Comparison of ENCODE assay signal across 13 cellular contexts in genomic region chr3:139893963-139894637, GRCh38. TPM values are rescaled to one million over a fixed set of nuclear protein-coding genes. Genes with fewer than 3 reads are reported as not detected.
"Had no signal": no experiment of that assay in that cellular context is flagged by ENCODE, and none has a peak within 500 bp of the region (broad histone marks: within the 10 kb centered on the region; RNA-seq: fewer than 3 reads in every experiment).

No MANE protein-coding gene starts in this region.

- H3K4me3 ChIP-seq: tibial artery had no signal

- H3K27me3 Mint-ChIP-seq: activated B cell treated with CpG ODN at 0.5 μM for 24 hours; activated CD4-positive, alpha-beta T cell treated with anti-CD3 and anti-CD28 coated beads, Interleukin-2, amount 10 ng/mL, durations not matched to agents 24 days and 14 days; activated T-helper 17 cell treated with anti-CD3 and anti-CD28 coated beads, Interleukin-2, amount 50 U/mL, for 72 hours; memory B cell; natural killer cell treated with Interleukin-12 subunit alpha and Interleukin-12 subunit beta and Interleukin-15 and Interleukin-18, amount 100 ng/mL, for 72 hours; stimulated activated naive CD8-positive, alpha-beta T cell treated with anti-CD3 and anti-CD28 coated beads, Interleukin-15, amount 100 ng/mL, for 72 hours had no signal

- H3K4me3 Mint-ChIP-seq: activated B cell treated with CpG ODN at 0.5 μM for 24 hours; activated CD4-positive, alpha-beta T cell treated with anti-CD3 and anti-CD28 coated beads, Interleukin-2, amount 10 ng/mL, durations not matched to agents 24 days and 14 days; activated naive CD4-positive, alpha-beta T cell treated with anti-CD3 and anti-CD28 coated beads for 36 hours; activated T-helper 17 cell treated with anti-CD3 and anti-CD28 coated beads, Interleukin-2, amount 50 U/mL, for 72 hours; memory B cell; natural killer cell treated with Interleukin-12 subunit alpha and Interleukin-12 subunit beta and Interleukin-15 and Interleukin-18, amount 100 ng/mL, for 72 hours; stimulated activated naive CD8-positive, alpha-beta T cell treated with anti-CD3 and anti-CD28 coated beads, Interleukin-15, amount 100 ng/mL, for 72 hours; T-helper 1 cell treated with Interleukin-12 subunit alpha and Interleukin-12 subunit beta and Interleukin-4 antibody, amounts not matched to agents 30 μg/mL and 1 μg/mL, for 36 hours had no signal

- H3K9me3 ChIP-seq: tibial artery had no signal

- DNase-seq: activated B cell treated with CpG ODN at 0.5 μM for 24 hours; activated CD4-positive, alpha-beta T cell treated with anti-CD3 and anti-CD28 coated beads, Interleukin-2, amount 10 ng/mL, durations not matched to agents 24 days and 14 days; activated CD8-positive, alpha-beta memory T cell treated with anti-CD3 and anti-CD28 coated beads for 24 hours; activated naive CD4-positive, alpha-beta T cell treated with anti-CD3 and anti-CD28 coated beads for 36 hours; central memory CD4-positive, alpha-beta T cell; left colon; stimulated activated CD4-positive, alpha-beta T cell treated with anti-CD3 and anti-CD28 coated beads, Interleukin-4, amount 100 ng/mL, for 1 hour; stimulated activated naive CD8-positive, alpha-beta T cell treated with anti-CD3 and anti-CD28 coated beads, Interleukin-15, amount 100 ng/mL, for 72 hours had no signal

- H3K9me3 Mint-ChIP-seq: activated B cell treated with CpG ODN at 0.5 μM for 24 hours; activated CD4-positive, alpha-beta T cell treated with anti-CD3 and anti-CD28 coated beads, Interleukin-2, amount 10 ng/mL, durations not matched to agents 24 days and 14 days; activated naive CD4-positive, alpha-beta T cell treated with anti-CD3 and anti-CD28 coated beads for 36 hours; activated T-helper 17 cell treated with anti-CD3 and anti-CD28 coated beads, Interleukin-2, amount 50 U/mL, for 72 hours; memory B cell; natural killer cell treated with Interleukin-12 subunit alpha and Interleukin-12 subunit beta and Interleukin-15 and Interleukin-18, amount 100 ng/mL, for 72 hours; stimulated activated naive CD8-positive, alpha-beta T cell treated with anti-CD3 and anti-CD28 coated beads, Interleukin-15, amount 100 ng/mL, for 72 hours; T-helper 1 cell treated with Interleukin-12 subunit alpha and Interleukin-12 subunit beta and Interleukin-4 antibody, amounts not matched to agents 30 μg/mL and 1 μg/mL, for 36 hours had no signal

- H3K27ac Mint-ChIP-seq: activated B cell treated with CpG ODN at 0.5 μM for 24 hours; activated CD4-positive, alpha-beta T cell treated with anti-CD3 and anti-CD28 coated beads, Interleukin-2, amount 10 ng/mL, durations not matched to agents 24 days and 14 days; activated naive CD4-positive, alpha-beta T cell treated with anti-CD3 and anti-CD28 coated beads for 36 hours; activated T-helper 17 cell treated with anti-CD3 and anti-CD28 coated beads, Interleukin-2, amount 50 U/mL, for 72 hours; memory B cell; natural killer cell treated with Interleukin-12 subunit alpha and Interleukin-12 subunit beta and Interleukin-15 and Interleukin-18, amount 100 ng/mL, for 72 hours; stimulated activated naive CD8-positive, alpha-beta T cell treated with anti-CD3 and anti-CD28 coated beads, Interleukin-15, amount 100 ng/mL, for 72 hours; T-helper 1 cell treated with Interleukin-12 subunit alpha and Interleukin-12 subunit beta and Interleukin-4 antibody, amounts not matched to agents 30 μg/mL and 1 μg/mL, for 36 hours had no signal

- ATAC-seq: activated T-helper 17 cell treated with anti-CD3 and anti-CD28 coated beads, Interleukin-2, amount 50 U/mL, for 72 hours; left colon; stimulated activated naive CD8-positive, alpha-beta T cell treated with anti-CD3 and anti-CD28 coated beads, Interleukin-15, amount 100 ng/mL, for 72 hours had no signal

- H3K4me1 ChIP-seq: tibial artery had no signal

- H3K4me1 Mint-ChIP-seq: activated B cell treated with CpG ODN at 0.5 μM for 24 hours; activated CD4-positive, alpha-beta T cell treated with anti-CD3 and anti-CD28 coated beads, Interleukin-2, amount 10 ng/mL, durations not matched to agents 24 days and 14 days; activated T-helper 17 cell treated with anti-CD3 and anti-CD28 coated beads, Interleukin-2, amount 50 U/mL, for 72 hours; memory B cell; stimulated activated naive CD8-positive, alpha-beta T cell treated with anti-CD3 and anti-CD28 coated beads, Interleukin-15, amount 100 ng/mL, for 72 hours had no signal

- H3K36me3 ChIP-seq: tibial artery had no signal

- H3K27me3 ChIP-seq: tibial artery had no signal

- H3K36me3 Mint-ChIP-seq: memory B cell; natural killer cell treated with Interleukin-12 subunit alpha and Interleukin-12 subunit beta and Interleukin-15 and Interleukin-18, amount 100 ng/mL, for 72 hours had no signal

RNA-seq across cellular contexts. Expression of gene CLSTN2, which starts 40.9 kb away (rescaled TPM):
- total RNA-seq: activated B cell treated with CpG ODN at 0.5 μM for 24 hours; activated CD4-positive, alpha-beta T cell treated with anti-CD3 and anti-CD28 coated beads, Interleukin-2, amount 10 ng/mL, durations not matched to agents 24 days and 14 days; activated naive CD4-positive, alpha-beta T cell treated with anti-CD3 and anti-CD28 coated beads for 36 hours; natural killer cell treated with Interleukin-12 subunit alpha and Interleukin-12 subunit beta and Interleukin-15 and Interleukin-18, amount 100 ng/mL, for 72 hours had no signal
